Comparison of ENCODE assay signal across 16 cellular contexts in genomic region chr11:133900176-133901105, GRCh38. TPM values are rescaled to one million over a fixed set of nuclear protein-coding genes. Genes with fewer than 3 reads are reported as not detected.
"Had no signal": no experiment of that assay in that cellular context is flagged by ENCODE, and none has a peak within 500 bp of the region (broad histone marks: within the 10 kb centered on the region; RNA-seq: fewer than 3 reads in every experiment).

No MANE protein-coding gene starts in this region.

- ATAC-seq: natural killer cell treated with Interleukin-12 subunit alpha and Interleukin-12 subunit beta and Interleukin-15 and Interleukin-18, amount 100 ng/mL, for 72 hours; stimulated activated naive CD8-positive, alpha-beta T cell treated with anti-CD3 and anti-CD28 coated beads, Interleukin-15, Interleukin-2, amounts not matched to agents 100 U/mL and 50 U/mL, for 24 hours had no signal

- H3K27me3 ChIP-seq: ascending aorta, breast epithelium had no signal

- H3K36me3 ChIP-seq: breast epithelium, left ventricle myocardium inferior had no signal

- H3K4me3 ChIP-seq: ascending aorta, breast epithelium, left ventricle myocardium inferior, skin epidermis had no signal

- H3K9me3 Mint-ChIP-seq: memory B cell; natural killer cell treated with Interleukin-12 subunit alpha and Interleukin-12 subunit beta and Interleukin-15 and Interleukin-18, amount 100 ng/mL, for 72 hours had no signal

- H3K36me3 Mint-ChIP-seq: memory B cell; natural killer cell treated with Interleukin-12 subunit alpha and Interleukin-12 subunit beta and Interleukin-15 and Interleukin-18, amount 100 ng/mL, for 72 hours had no signal

- H3K27ac Mint-ChIP-seq: memory B cell; natural killer cell treated with Interleukin-12 subunit alpha and Interleukin-12 subunit beta and Interleukin-15 and Interleukin-18, amount 100 ng/mL, for 72 hours had no signal

- FAIRE-seq: endometrium, kidney had no signal

- H3K4me3 Mint-ChIP-seq: memory B cell; natural killer cell treated with Interleukin-12 subunit alpha and Interleukin-12 subunit beta and Interleukin-15 and Interleukin-18, amount 100 ng/mL, for 72 hours had no signal

- H3K27me3 Mint-ChIP-seq: natural killer cell treated with Interleukin-12 subunit alpha and Interleukin-12 subunit beta and Interleukin-15 and Interleukin-18, amount 100 ng/mL, for 72 hours had no signal

- DNase-seq: activated CD4-positive, CD25-positive, alpha-beta regulatory T cell treated with anti-CD3 and anti-CD28 coated beads, Interleukin-2, amount 50 U/mL, for 72 hours; activated naive CD4-positive, alpha-beta T cell; hippocampal formation; kidney; left ventricle myocardium inferior; stimulated activated CD4-positive, alpha-beta T cell treated with anti-CD3 and anti-CD28 coated beads, Interleukin-4, amount 100 ng/mL, for 24 hours; stimulated activated naive CD8-positive, alpha-beta T cell treated with anti-CD3 and anti-CD28 coated beads, Interleukin-15, Interleukin-2, amounts not matched to agents 100 U/mL and 50 U/mL, for 24 hours had no signal

RNA-seq across cellular contexts. Expression of gene SPATA19, which starts 55.1 kb away (rescaled TPM):
- total RNA-seq: ascending aorta; breast epithelium; kidney; left ventricle myocardium inferior; natural killer cell treated with Interleukin-12 subunit alpha and Interleukin-12 subunit beta and Interleukin-15 and Interleukin-18, amount 100 ng/mL, for 72 hours; SK-MEL-5; temporal lobe; urinary bladder had no signal
